In genomic region chr4:101232074-101232776, GRCh38 we compare ENCODE assay signal across 8 cellular contexts.
A peak's percentile ranks its signal among the peaks of the same experiment; 100 is the strongest.
DNase-seq lines count a peak whose midpoint lies in the region; ATAC-seq and TF ChIP-seq lines count a peak whose summit lies in the region.

No MANE protein-coding gene starts in this region.

- ATAC-seq in HG02623 (IDR thresholded peaks at IDR 0.05; ENCODE audit: unreplicated experiment) = no peak
- ATAC-seq in HG02885 (IDR thresholded peaks at IDR 0.05; ENCODE audit: poor library complexity, unreplicated experiment) = no peak
- ATAC-seq in HG03521 (IDR thresholded peaks at IDR 0.05; ENCODE audit: unreplicated experiment) = no peak

- no peak overlapping the region for H3K4me3 ChIP-seq in choroid plexus epithelial cell (ENCODE audit: low read depth, low read length)

- peak; percentile 12 for TF ChIP-seq CTCF in choroid plexus epithelial cell (conservative IDR thresholded peaks at IDR 0.05; ENCODE audit: low read depth, low read length)

- peak; percentile 30 for DNase-seq in activated CD4-positive, alpha-beta T cell treated with anti-CD3 and anti-CD28 coated beads for 48 hours
- DNase-seq in activated CD4-positive, alpha-beta T cell treated with anti-CD3 and anti-CD28 coated beads, Interleukin-2, amount 50 U/mL, for 1 hour = no peak
- DNase-seq in LHCN-M2 (ENCODE audit: low read depth) (peak; percentile 89), choroid plexus epithelial cell (ENCODE audit: low read depth) (peak; percentile 92)
- DNase-seq in stimulated activated CD4-positive, alpha-beta T cell treated with anti-CD3 and anti-CD28 coated beads, Interleukin-15, amount 100 ng/mL, for 24 hours = peak; percentile 31
